In the genomic region with DNA sequence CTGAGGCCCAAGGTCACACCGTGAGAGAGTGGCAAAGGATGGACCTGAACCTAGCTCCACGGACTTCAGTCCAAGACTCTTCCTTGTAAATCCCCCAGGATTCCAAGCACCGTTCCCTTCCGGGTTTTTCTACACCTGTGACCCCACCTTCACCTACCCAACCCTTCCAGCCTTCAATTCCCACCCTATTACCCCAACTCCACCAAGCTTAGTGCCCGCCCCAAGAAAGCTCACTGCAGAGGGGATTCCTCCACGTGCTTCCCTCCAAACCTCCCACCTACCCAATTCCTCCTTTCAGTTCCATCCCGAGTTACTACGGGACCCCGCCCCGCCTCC, we compare ENCODE assay signal across 8 cellular contexts. TPM values are rescaled to one million over a fixed set of nuclear protein-coding genes. Genes with fewer than 3 reads are reported as not detected.
DNase-seq lines count a peak whose midpoint lies in the region; ATAC-seq and TF ChIP-seq lines count a peak whose summit lies in the region.

No MANE protein-coding gene starts in this region.

- H3K27me3 ChIP-seq in testis, result no peaks in the 10 kb centered on the region

- 0% methylated on average over 10 of the region's 10 CpGs for WGBS in testis, 2 donors

- peaks cover 23% of the 10 kb centered on the region for H3K36me3 Mint-ChIP-seq in activated CD4-positive, alpha-beta T cell treated with anti-CD3 and anti-CD28 coated beads, Interleukin-2, amount 10 ng/mL, durations not matched to agents 24 days and 14 days (ENCODE audit: low read depth)

- no peaks in the 10 kb centered on the region for H3K27me3 Mint-ChIP-seq in activated CD4-positive, alpha-beta T cell treated with anti-CD3 and anti-CD28 coated beads, Interleukin-2, amount 10 ng/mL, durations not matched to agents 24 days and 14 days

- peak overlapping the region; percentile 96 for H3K27ac Mint-ChIP-seq in activated CD4-positive, alpha-beta T cell treated with anti-CD3 and anti-CD28 coated beads, Interleukin-2, amount 10 ng/mL, durations not matched to agents 24 days and 14 days

- H3K4me1 ChIP-seq in testis, result peaks cover 20% of the 10 kb centered on the region

- H3K4me3 ChIP-seq in testis, result peak overlapping the region; percentile 88 to 93

- no peak for ATAC-seq in GM18519 (IDR thresholded peaks at IDR 0.05; ENCODE audit: low FRiP score, unreplicated experiment)

- H3K4me1 Mint-ChIP-seq in activated CD4-positive, alpha-beta T cell treated with anti-CD3 and anti-CD28 coated beads, Interleukin-2, amount 10 ng/mL, durations not matched to agents 24 days and 14 days, result peaks cover 38% of the 10 kb centered on the region

- TF ChIP-seq CTCF in testis (IDR thresholded peaks at IDR 0.05), result no peak

- H3K4me3 Mint-ChIP-seq in activated CD4-positive, alpha-beta T cell treated with anti-CD3 and anti-CD28 coated beads, Interleukin-2, amount 10 ng/mL, durations not matched to agents 24 days and 14 days, result peak overlapping the region; percentile 93

- TF ChIP-seq POLR2A in testis (IDR thresholded peaks at IDR 0.05), result no peak

- no peaks in the 10 kb centered on the region for H3K9me3 ChIP-seq in testis

- peak overlapping the region; percentile 86 to 91 for H3K27ac ChIP-seq in testis

- H3K9me3 Mint-ChIP-seq in activated CD4-positive, alpha-beta T cell treated with anti-CD3 and anti-CD28 coated beads, Interleukin-2, amount 10 ng/mL, durations not matched to agents 24 days and 14 days, result no peaks in the 10 kb centered on the region

- DNase-seq in activated CD4-positive, alpha-beta T cell treated with anti-CD3 and anti-CD28 coated beads, Interleukin-2, amount 10 ng/mL, durations not matched to agents 24 days and 14 days, result no peak
- no peak for DNase-seq in activated CD4-positive, alpha-beta T cell treated with anti-CD3 and anti-CD28 coated beads for 1 hour
- DNase-seq in NCI-H1048 (lab: John Stamatoyannopoulos, UW) (peak; percentile 34), astrocyte of the hippocampus (ENCODE audit: low read depth, low spot score) (peak; percentile 30), kidney tubule cell (ENCODE audit: low spot score) (peak; percentile 63), testis (peak; percentile 33), putamen (ENCODE audit: low spot score) (no peak)

- H3K36me3 ChIP-seq in testis (ENCODE audit: low read depth, missing control alignments), result no peaks in the 10 kb centered on the region

- intact Hi-C loops in activated CD4-positive, alpha-beta T cell treated with anti-CD3 and anti-CD28 coated beads, Interleukin-2, amount 10 ng/mL, durations not matched to agents 24 days and 14 days (cut with micrococcal nuclease), result loop anchor here (1.0 to 2.0 kb wide), 5 partner anchors 56 to 447 kb away; a partner anchor contains a TSS
- intact Hi-C loops in testis (cut with DNase I; ENCODE audit: low total_unique reads), result no loop called here

RNA-seq across cellular contexts. Expression of a gene that starts 0.5 kb away (rescaled TPM):
- total RNA-seq in activated CD4-positive, alpha-beta T cell treated with anti-CD3 and anti-CD28 coated beads, Interleukin-2, amount 10 ng/mL, durations not matched to agents 24 days and 14 days, result 93.8 and 95.8 TPM in 2 replicates
- 100 to 1,000 TPM in 1 of 2 donors, 10 to 100 TPM in 1; 82.5 to 100 TPM for total RNA-seq in testis
- 74.5 TPM for polyA plus RNA-seq in testis (ENCODE audit: insufficient read depth, low read depth, low replicate concordance)

RNA-seq across cellular contexts. Expression of a gene that starts 2.0 kb away (rescaled TPM):
- 8.6 and 9.3 TPM in 2 replicates for total RNA-seq in activated CD4-positive, alpha-beta T cell treated with anti-CD3 and anti-CD28 coated beads, Interleukin-2, amount 10 ng/mL, durations not matched to agents 24 days and 14 days
- 1 to 10 TPM; 4.6 to 5.3 TPM for total RNA-seq in testis
- polyA plus RNA-seq in testis (ENCODE audit: insufficient read depth, low read depth, low replicate concordance), result 5.3 TPM

RNA-seq across cellular contexts. Expression of a gene that starts 13.4 kb away (rescaled TPM):
- total RNA-seq in activated CD4-positive, alpha-beta T cell treated with anti-CD3 and anti-CD28 coated beads, Interleukin-2, amount 10 ng/mL, durations not matched to agents 24 days and 14 days, result 15.7 and 16.9 TPM in 2 replicates
- total RNA-seq in testis, result 10 to 100 TPM; 31.8 to 45.7 TPM
- polyA plus RNA-seq in testis (ENCODE audit: insufficient read depth, low read depth, low replicate concordance), result 26.1 TPM

RNA-seq across cellular contexts. Expression of a gene that starts 17.0 kb away (rescaled TPM):
- 0.54 and 1.0 TPM in 2 replicates for total RNA-seq in activated CD4-positive, alpha-beta T cell treated with anti-CD3 and anti-CD28 coated beads, Interleukin-2, amount 10 ng/mL, durations not matched to agents 24 days and 14 days
- total RNA-seq in testis, result 1 to 10 TPM; 1.7 to 1.8 TPM
- polyA plus RNA-seq in testis (ENCODE audit: insufficient read depth, low read depth, low replicate concordance), result not detected

RNA-seq across cellular contexts. Expression of a gene that starts 34.3 kb away (rescaled TPM):
- total RNA-seq in activated CD4-positive, alpha-beta T cell treated with anti-CD3 and anti-CD28 coated beads, Interleukin-2, amount 10 ng/mL, durations not matched to agents 24 days and 14 days, result 4.2 and 4.6 TPM in 2 replicates
- total RNA-seq in testis, result 10 to 100 TPM in 1 of 2 donors, 1 to 10 TPM in 1; 8.0 to 10.5 TPM
- 3.6 TPM for polyA plus RNA-seq in testis (ENCODE audit: insufficient read depth, low read depth, low replicate concordance)

Comparison
In these comparisons a context has a peak if more than half of its experiments do, and no peak if none do; other contexts are left out.
1. DNase-seq: peak in NCI-H1048 (single experiment), astrocyte of the hippocampus (single experiment), kidney tubule cell (single experiment) and testis (single experiment); none in activated CD4-positive, alpha-beta T cell treated with anti-CD3 and anti-CD28 coated beads, Interleukin-2, amount 10 ng/mL, durations not matched to agents 24 days and 14 days (single experiment), activated CD4-positive, alpha-beta T cell treated with anti-CD3 and anti-CD28 coated beads for 1 hour (single experiment) and putamen (single experiment).